In genomic region chr2:239272626-239273025, GRCh38 we compare ENCODE assay signal across 18 cellular contexts.
A peak's percentile ranks its signal among the peaks of the same experiment; 100 is the strongest.
DNase-seq lines count a peak whose midpoint lies in the region; ATAC-seq and TF ChIP-seq lines count a peak whose summit lies in the region.
"Had no signal": no experiment of that assay in that cellular context is flagged by ENCODE, and none has a peak within 500 bp of the region (broad histone marks: within the 10 kb centered on the region; RNA-seq: fewer than 3 reads in every experiment).

No MANE protein-coding gene starts in this region.

- H4K91ac ChIP-seq in neuronal stem cell (ENCODE audit: low read depth, low read length, poor library complexity), result no peak overlapping the region

- H3K27me3 Mint-ChIP-seq in activated naive CD8-positive, alpha-beta T cell treated with anti-CD3 and anti-CD28 coated beads, Interleukin-2, amount 10 ng/mL, durations not matched to agents 7 days and 5 days, result no peaks in the 10 kb centered on the region
- H3K27me3 Mint-ChIP-seq in activated naive CD8-positive, alpha-beta T cell treated with anti-CD3 and anti-CD28 coated beads, Interleukin-2, amount 50 U/mL, for 24 hours, result peaks cover 16% of the 10 kb centered on the region
- no peaks in the 10 kb centered on the region for H3K27me3 Mint-ChIP-seq in activated T-helper 17 cell treated with anti-CD3 and anti-CD28 coated beads, Interleukin-2, amount 50 U/mL, for 72 hours

- H3K4me2 ChIP-seq in neuronal stem cell (ENCODE audit: insufficient read depth, low read length, poor library complexity, severe bottlenecking), result no peak overlapping the region

- no peak for DNase-seq in activated naive CD8-positive, alpha-beta T cell treated with anti-CD3 and anti-CD28 coated beads, Interleukin-2, amount 10 ng/mL, durations not matched to agents 7 days and 5 days
- DNase-seq in activated naive CD8-positive, alpha-beta T cell treated with anti-CD3 and anti-CD28 coated beads, Interleukin-2, amount 50 U/mL, for 24 hours, result no peak
- no peak for DNase-seq in neuronal stem cell (ENCODE audit: low spot score)
- DNase-seq in vagina (ENCODE audit: extremely low spot score in 2 of 2), result no peak
- DNase-seq in MV-4-11 (lab: John Stamatoyannopoulos, UW), result no peak
- DNase-seq in MG63, result no peak
- DNase-seq: activated gamma-delta T cell; cerebellar nuclear complex; effector memory CD4-positive, alpha-beta T cell; heart right ventricle; MM.1S; NCI-H1694 treated with DMSO at 0.1 percent for 48 hours; RPMI8226; stimulated activated CD4-positive, alpha-beta T cell treated with anti-CD3 and anti-CD28 coated beads, Interleukin-15, amount 100 ng/mL, for 24 hours had no signal

- no peaks in the 10 kb centered on the region for H3K27me3 ChIP-seq in neuronal stem cell (ENCODE audit: control insufficient read depth in 3 of 3, insufficient read depth in 3 of 3, low read depth in 1 of 3, low read length in 3 of 3)
- no peaks in the 10 kb centered on the region for H3K27me3 ChIP-seq in vagina
- no peaks in the 10 kb centered on the region for H3K27me3 ChIP-seq in MG63
- H3K27me3 ChIP-seq: heart right ventricle, tibial nerve had no signal

- no peak overlapping the region for H2BK15ac ChIP-seq in neuronal stem cell (ENCODE audit: low read length)

- no peak overlapping the region for H3K9ac ChIP-seq in neuronal stem cell (ENCODE audit: low read depth, low read length, poor library complexity)

- H3K14ac ChIP-seq in neuronal stem cell (ENCODE audit: low read length), result peak overlapping the region; percentile 78

- H2BK12ac ChIP-seq in neuronal stem cell (ENCODE audit: low read length), result no peak overlapping the region

- peak overlapping the region; percentile 14 for H3K4ac ChIP-seq in neuronal stem cell (ENCODE audit: low read length)

- H3K18ac ChIP-seq in neuronal stem cell (ENCODE audit: low read length), result peak overlapping the region; percentile 69

- intact Hi-C loops in vagina (cut with DNase I), result no loop called here

- H3K27ac Mint-ChIP-seq in activated naive CD8-positive, alpha-beta T cell treated with anti-CD3 and anti-CD28 coated beads, Interleukin-2, amount 10 ng/mL, durations not matched to agents 7 days and 5 days, result peak overlapping the region; percentile 55
- H3K27ac Mint-ChIP-seq in activated naive CD8-positive, alpha-beta T cell treated with anti-CD3 and anti-CD28 coated beads, Interleukin-2, amount 50 U/mL, for 24 hours, result no peak overlapping the region
- H3K27ac Mint-ChIP-seq in activated T-helper 17 cell treated with anti-CD3 and anti-CD28 coated beads, Interleukin-2, amount 50 U/mL, for 72 hours, result peak overlapping the region; percentile 95
- H3K27ac Mint-ChIP-seq: stimulated activated memory B cell treated with anti-CD40 and anti-IgM and Interleukin-4, amounts not matched to agents 10 μg/mL and 1 μg/mL and 100 μg/mL, for 72 hours had no signal

- no peak overlapping the region for H3K4me3 Mint-ChIP-seq in activated naive CD8-positive, alpha-beta T cell treated with anti-CD3 and anti-CD28 coated beads, Interleukin-2, amount 10 ng/mL, durations not matched to agents 7 days and 5 days
- no peak overlapping the region for H3K4me3 Mint-ChIP-seq in activated naive CD8-positive, alpha-beta T cell treated with anti-CD3 and anti-CD28 coated beads, Interleukin-2, amount 50 U/mL, for 24 hours
- H3K4me3 Mint-ChIP-seq in activated T-helper 17 cell treated with anti-CD3 and anti-CD28 coated beads, Interleukin-2, amount 50 U/mL, for 72 hours, result peak overlapping the region; percentile 88
- H3K4me3 Mint-ChIP-seq: stimulated activated memory B cell treated with anti-CD40 and anti-IgM and Interleukin-4, amounts not matched to agents 10 μg/mL and 1 μg/mL and 100 μg/mL, for 72 hours had no signal

- H3K9me3 Mint-ChIP-seq in activated naive CD8-positive, alpha-beta T cell treated with anti-CD3 and anti-CD28 coated beads, Interleukin-2, amount 10 ng/mL, durations not matched to agents 7 days and 5 days, result no peaks in the 10 kb centered on the region
- H3K9me3 Mint-ChIP-seq in activated naive CD8-positive, alpha-beta T cell treated with anti-CD3 and anti-CD28 coated beads, Interleukin-2, amount 50 U/mL, for 24 hours, result no peaks in the 10 kb centered on the region
- H3K9me3 Mint-ChIP-seq in activated T-helper 17 cell treated with anti-CD3 and anti-CD28 coated beads, Interleukin-2, amount 50 U/mL, for 72 hours, result no peaks in the 10 kb centered on the region
- H3K9me3 Mint-ChIP-seq: stimulated activated memory B cell treated with anti-CD40 and anti-IgM and Interleukin-4, amounts not matched to agents 10 μg/mL and 1 μg/mL and 100 μg/mL, for 72 hours had no signal

- H3K4me1 ChIP-seq in neuronal stem cell (ENCODE audit: control insufficient read depth in 2 of 2, insufficient read depth in 1 of 2, low read depth in 1 of 2, low read length in 2 of 2), result peaks cover 26 to 27% of the 10 kb centered on the region in 2 donors
- peaks cover 63% of the 10 kb centered on the region for H3K4me1 ChIP-seq in vagina

- H3K27ac ChIP-seq in neuronal stem cell (replicated peaks; ENCODE audit: low read length) (no peak overlapping the region), vagina (peak overlapping the region; percentile 37)

- H2AFZ ChIP-seq in neuronal stem cell (ENCODE audit: low read length), result no peak overlapping the region

- peaks cover 58% of the 10 kb centered on the region for H3K4me1 Mint-ChIP-seq in activated naive CD8-positive, alpha-beta T cell treated with anti-CD3 and anti-CD28 coated beads, Interleukin-2, amount 10 ng/mL, durations not matched to agents 7 days and 5 days
- H3K4me1 Mint-ChIP-seq in activated naive CD8-positive, alpha-beta T cell treated with anti-CD3 and anti-CD28 coated beads, Interleukin-2, amount 50 U/mL, for 24 hours, result peaks cover 63% of the 10 kb centered on the region
- peaks cover 46% of the 10 kb centered on the region for H3K4me1 Mint-ChIP-seq in activated T-helper 17 cell treated with anti-CD3 and anti-CD28 coated beads, Interleukin-2, amount 50 U/mL, for 72 hours

- no peak for TF ChIP-seq CTCF in vagina (IDR thresholded peaks at IDR 0.05)

- H3K36me3 ChIP-seq in neuronal stem cell (replicated peaks in 1 of 2; ENCODE audit: control insufficient read depth in 2 of 2, insufficient read depth in 2 of 2, low read length in 2 of 2) (no peaks in the 10 kb centered on the region), vagina (no peaks in the 10 kb centered on the region), MG63 (no peaks in the 10 kb centered on the region; the same call in 1 of the 2 replicates)
- H3K36me3 ChIP-seq: heart right ventricle, tibial nerve had no signal

- H2AK5ac ChIP-seq in neuronal stem cell (ENCODE audit: low read depth, low read length), result no peak overlapping the region

- ATAC-seq in activated naive CD8-positive, alpha-beta T cell treated with anti-CD3 and anti-CD28 coated beads, Interleukin-2, amount 10 ng/mL, durations not matched to agents 7 days and 5 days (ENCODE audit: low read depth), result no peak
- ATAC-seq in activated naive CD8-positive, alpha-beta T cell treated with anti-CD3 and anti-CD28 coated beads, Interleukin-2, amount 50 U/mL, for 24 hours, result no peak
- ATAC-seq in activated T-helper 17 cell treated with anti-CD3 and anti-CD28 coated beads, Interleukin-2, amount 50 U/mL, for 72 hours (replicated peaks), result no peak
- no peak for ATAC-seq in GM18519 (IDR thresholded peaks at IDR 0.05; ENCODE audit: low FRiP score, unreplicated experiment)
- ATAC-seq: heart right ventricle; stimulated activated memory B cell treated with anti-CD40 and anti-IgM and Interleukin-4, amounts not matched to agents 10 μg/mL and 1 μg/mL and 100 μg/mL, for 72 hours had no signal

- no peak overlapping the region for H4K8ac ChIP-seq in neuronal stem cell (ENCODE audit: low read depth, low read length)

- WGBS in neuronal stem cell (ENCODE audit: extremely low coverage in 2 of 2, insufficient read length in 2 of 2, insufficient replicate concordance in 1 of 2), 2 donors, result no CpG with 5 or more reads among the region's 9 CpGs

- H2BK120ac ChIP-seq in neuronal stem cell (ENCODE audit: low read depth, low read length), result no peak overlapping the region

- H3K4me3 ChIP-seq in neuronal stem cell (ENCODE audit: low read length in 2 of 2) (no peak overlapping the region), vagina (no peak overlapping the region), MG63 (no peak overlapping the region)
- H3K4me3 ChIP-seq: heart right ventricle, tibial nerve had no signal

- H3K9me3 ChIP-seq in neuronal stem cell (replicated peaks in 1 of 2; ENCODE audit: control insufficient read depth in 2 of 2, insufficient read depth in 1 of 2, low read depth in 1 of 2, low read length in 2 of 2) (no peaks in the 10 kb centered on the region), vagina (no peaks in the 10 kb centered on the region), MG63 (no peaks in the 10 kb centered on the region)
- H3K9me3 ChIP-seq: heart right ventricle, tibial nerve had no signal

- no peak for TF ChIP-seq POLR2A in vagina (IDR thresholded peaks at IDR 0.05)

- H3K79me1 ChIP-seq in neuronal stem cell (ENCODE audit: low read depth, low read length), result peaks cover 24% of the 10 kb centered on the region

- no peak overlapping the region for H2BK5ac ChIP-seq in neuronal stem cell (ENCODE audit: low read length)

- POLR2A ChIA-PET in activated naive CD8-positive, alpha-beta T cell treated with anti-CD3 and anti-CD28 coated beads, Interleukin-2, amount 10 ng/mL, durations not matched to agents 7 days and 5 days (lab: Charles Lee), result interaction anchor here (0.7 to 0.9 kb wide), 2 partner anchors 50 to 129 kb away, joined by 3 read pairs; no protein-coding TSS in a partner anchor

- H3K23ac ChIP-seq in neuronal stem cell (ENCODE audit: low read depth, low read length, poor library complexity), result no peak overlapping the region

- H3K36me3 Mint-ChIP-seq in activated naive CD8-positive, alpha-beta T cell treated with anti-CD3 and anti-CD28 coated beads, Interleukin-2, amount 10 ng/mL, durations not matched to agents 7 days and 5 days, result peaks cover 17% of the 10 kb centered on the region
- H3K36me3 Mint-ChIP-seq in activated naive CD8-positive, alpha-beta T cell treated with anti-CD3 and anti-CD28 coated beads, Interleukin-2, amount 50 U/mL, for 24 hours (ENCODE audit: low read depth), result peaks cover 5% of the 10 kb centered on the region
- peaks cover 16% of the 10 kb centered on the region for H3K36me3 Mint-ChIP-seq in activated T-helper 17 cell treated with anti-CD3 and anti-CD28 coated beads, Interleukin-2, amount 50 U/mL, for 72 hours (ENCODE audit: low read depth)
